Comparison of ENCODE assay signal across 9 cellular contexts in the genomic region with DNA sequence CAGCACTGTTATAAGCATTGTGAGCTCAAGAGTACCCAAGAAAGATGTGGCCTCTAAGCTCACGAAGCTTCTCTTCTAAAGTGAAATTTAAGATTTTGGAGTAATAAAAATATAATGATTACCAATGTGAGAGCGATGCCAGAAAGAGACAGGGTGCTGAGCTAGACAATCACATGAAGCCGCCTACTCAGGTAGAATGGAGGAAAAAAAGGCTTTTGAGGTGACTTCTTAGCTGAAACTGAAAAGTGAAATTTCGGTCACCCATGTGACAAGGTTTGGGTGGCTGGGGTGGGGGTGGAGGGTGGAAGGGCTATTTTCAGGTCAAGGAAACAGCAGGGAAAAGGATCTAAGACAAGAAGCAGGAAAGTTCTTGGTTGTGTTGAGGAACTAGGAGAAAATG.
"Had no signal": no experiment of that assay in that cellular context is flagged by ENCODE, and none has a peak within 500 bp of the region (broad histone marks: within the 10 kb centered on the region; RNA-seq: fewer than 3 reads in every experiment).

No MANE protein-coding gene starts in this region.

- H3K4me3 ChIP-seq: GM23248, HAP-1 had no signal

- DNase-seq: GM23248, GOT3, H7, HFFc6, KBM-7 had no signal

- ATAC-seq: HCT116, HepG2 had no signal

- H3K27ac ChIP-seq: GM23248, HL-60 had no signal

- H3K36me3 ChIP-seq: HAP-1 had no signal

- H3K9me3 ChIP-seq: HAP-1 had no signal

- H2AFZ ChIP-seq: GM23248 had no signal

- H3K9ac ChIP-seq: GM23248 had no signal

- H3K4me1 ChIP-seq: HAP-1 had no signal
